9 cellular contexts compared by ENCODE assay signal in genomic region chr7:99563650-99564049, GRCh38. TPM values are rescaled to one million over a fixed set of nuclear protein-coding genes. Genes with fewer than 3 reads are reported as not detected.
DNase-seq lines count a peak whose midpoint lies in the region; ATAC-seq, FAIRE-seq and TF ChIP-seq lines count a peak whose summit lies in the region.
"Had no signal": no experiment of that assay in that cellular context is flagged by ENCODE, and none has a peak within 500 bp of the region (broad histone marks: within the 10 kb centered on the region; RNA-seq: fewer than 3 reads in every experiment).

No MANE protein-coding gene starts in this region.

- H3K27me3 ChIP-seq in adrenal gland: no peaks in the 10 kb centered on the region
- no peaks in the 10 kb centered on the region for H3K27me3 ChIP-seq in kidney epithelial cell (ENCODE audit: control insufficient read depth, insufficient read depth, low read length)
- H3K27me3 ChIP-seq: BLaER1 treated with 17β-estradiol and CSF1 and Interleukin-3, amounts not matched to agents 10 nM and 100 nM had no signal

- intact Hi-C loops in adrenal gland (cut with DNase I): no loop called here

- DNase-seq in stimulated activated naive CD8-positive, alpha-beta T cell treated with anti-CD3 and anti-CD28 coated beads, Interleukin-15, Interleukin-2, amounts not matched to agents 100 U/mL and 50 U/mL, for 24 hours: no peak
- DNase-seq in adrenal gland (peak; percentile 38 to 84 (median 80)), kidney epithelial cell (ENCODE audit: low read depth) (peak; percentile 9), iPS-NIHi11 (ENCODE audit: low spot score) (no peak), frontal cortex (ENCODE audit: low spot score in 2 of 2) (no peak)

- peak overlapping the region; percentile 79 for H3K27ac Mint-ChIP-seq in stimulated activated naive CD8-positive, alpha-beta T cell treated with anti-CD3 and anti-CD28 coated beads, Interleukin-15, Interleukin-2, amounts not matched to agents 100 ng/mL and 50 ng/mL, for 24 hours

- no peak for TF ChIP-seq POLR2A in adrenal gland (IDR thresholded peaks at IDR 0.05)

- no peaks in the 10 kb centered on the region for H3K9me3 Mint-ChIP-seq in stimulated activated naive CD8-positive, alpha-beta T cell treated with anti-CD3 and anti-CD28 coated beads, Interleukin-15, Interleukin-2, amounts not matched to agents 100 ng/mL and 50 ng/mL, for 24 hours

- WGBS in adrenal gland, 4 donors: 51 to 72% (median 61%) methylated on average over 10 of the region's 10 CpGs

- H3K4me3 Mint-ChIP-seq in stimulated activated naive CD8-positive, alpha-beta T cell treated with anti-CD3 and anti-CD28 coated beads, Interleukin-15, Interleukin-2, amounts not matched to agents 100 ng/mL and 50 ng/mL, for 24 hours: no peak overlapping the region

- FAIRE-seq in frontal cortex (lab: Jason Lieb, UNC): no peak

- TF ChIP-seq CTCF in adrenal gland (IDR thresholded peaks at IDR 0.05) (no peak), kidney epithelial cell (IDR thresholded peaks at IDR 0.05; ENCODE audit: insufficient read depth, low read length, poor library complexity, severe bottlenecking) (no peak)

- H3K36me3 Mint-ChIP-seq in stimulated activated naive CD8-positive, alpha-beta T cell treated with anti-CD3 and anti-CD28 coated beads, Interleukin-15, Interleukin-2, amounts not matched to agents 100 ng/mL and 50 ng/mL, for 24 hours (ENCODE audit: low read depth): peaks cover 58% of the 10 kb centered on the region

- H3K36me3 ChIP-seq in adrenal gland (replicated peaks in 1 of 2): peaks cover 0 to 69% of the 10 kb centered on the region in 2 donors
- peaks cover 3% of the 10 kb centered on the region for H3K36me3 ChIP-seq in kidney epithelial cell (ENCODE audit: control insufficient read depth, insufficient read depth, low read length)

- H3K4me3 ChIP-seq in adrenal gland (no peak overlapping the region), kidney epithelial cell (ENCODE audit: low read depth, low read length) (no peak overlapping the region)
- H3K4me3 ChIP-seq: BLaER1 treated with 17β-estradiol and CSF1 and Interleukin-3, amounts not matched to agents 10 nM and 100 nM had no signal

- peaks cover 24 to 40% of the 10 kb centered on the region in 2 donors for H3K4me1 ChIP-seq in adrenal gland (replicated peaks in 1 of 2)

- H3K9me3 ChIP-seq in adrenal gland (replicated peaks in 1 of 3): no peaks in the 10 kb centered on the region
- H3K9me3 ChIP-seq: BLaER1 treated with 17β-estradiol and CSF1 and Interleukin-3, amounts not matched to agents 10 nM and 100 nM had no signal

- H3K27ac ChIP-seq in adrenal gland: peak overlapping the region; percentile 18 to 82 (median 46)

- H3K27me3 Mint-ChIP-seq in stimulated activated naive CD8-positive, alpha-beta T cell treated with anti-CD3 and anti-CD28 coated beads, Interleukin-15, Interleukin-2, amounts not matched to agents 100 ng/mL and 50 ng/mL, for 24 hours: no peaks in the 10 kb centered on the region

- peaks cover 49% of the 10 kb centered on the region for H3K4me1 Mint-ChIP-seq in stimulated activated naive CD8-positive, alpha-beta T cell treated with anti-CD3 and anti-CD28 coated beads, Interleukin-15, Interleukin-2, amounts not matched to agents 100 ng/mL and 50 ng/mL, for 24 hours (ENCODE audit: low read depth)

- ATAC-seq in stimulated activated naive CD8-positive, alpha-beta T cell treated with anti-CD3 and anti-CD28 coated beads, Interleukin-15, Interleukin-2, amounts not matched to agents 100 U/mL and 50 U/mL, for 24 hours: no peak
- ATAC-seq in GM18861 (IDR thresholded peaks at IDR 0.05; ENCODE audit: unreplicated experiment) (no peak), HG03457 (IDR thresholded peaks at IDR 0.05; ENCODE audit: unreplicated experiment) (no peak)

RNA-seq across cellular contexts. Expression of gene ZNF655, which starts 5.2 kb away (rescaled TPM):
- total RNA-seq in adrenal gland (100 to 1,000 TPM in 2 of 8 donors, 10 to 100 TPM in 6; 44.9 to 132 (median 68.9) TPM), kidney epithelial cell (48.0 and 54.4 TPM in 2 replicates), frontal cortex (59.9 TPM)
- polyA plus RNA-seq in adrenal gland: 10 to 100 TPM; 37.6 to 56.9 (median 49.3) TPM

RNA-seq across cellular contexts. Expression of gene FAM200A, which starts 11.7 kb away (rescaled TPM):
- total RNA-seq in adrenal gland (1 to 10 TPM; 4.0 to 8.9 (median 6.4) TPM), kidney epithelial cell (7.6 and 8.2 TPM in 2 replicates), frontal cortex (19.6 TPM)
- 10 to 100 TPM in 1 of 3 donors, 1 to 10 TPM in 2; 5.6 to 10.7 (median 9.3) TPM for polyA plus RNA-seq in adrenal gland

RNA-seq across cellular contexts. Expression of gene TMEM225B, which starts 34.4 kb away (rescaled TPM):
- total RNA-seq in adrenal gland (1 to 10 TPM in 7 of 8 donors, under 1 TPM in 1; 0.52 to 4.9 (median 1.8) TPM), kidney epithelial cell (0.27 TPM in 1 of 2 replicates, not detected in the other), frontal cortex (not detected)
- 1 to 10 TPM; 1.4 to 2.7 (median 2.1) TPM for polyA plus RNA-seq in adrenal gland

RNA-seq across cellular contexts. Expression of gene ZSCAN25, which starts 53.1 kb away (rescaled TPM):
- 10 to 100 TPM; 11.0 to 18.4 (median 13.9) TPM for total RNA-seq in adrenal gland
- 1 to 10 TPM; 5.4 to 7.9 (median 6.0) TPM for polyA plus RNA-seq in adrenal gland
- 12.9 and 13.1 TPM in 2 replicates for total RNA-seq in kidney epithelial cell
- 12.2 TPM for total RNA-seq in frontal cortex

RNA-seq across cellular contexts. Expression of gene ZKSCAN5, which starts 59.2 kb away (rescaled TPM):
- total RNA-seq in adrenal gland: 1 to 10 TPM; 7.3 to 9.9 (median 8.7) TPM
- polyA plus RNA-seq in adrenal gland: 10 to 100 TPM in 1 of 3 donors, 1 to 10 TPM in 2; 4.5 to 12.1 (median 6.1) TPM
- total RNA-seq in kidney epithelial cell: 10.0 and 11.5 TPM in 2 replicates
- 20.4 TPM for total RNA-seq in frontal cortex

Comparison
In these comparisons a context has a peak if more than half of its experiments do, and no peak if none do; other contexts are left out.
1. DNase-seq: peak in adrenal gland (7 of 7) and kidney epithelial cell (single experiment); none in stimulated activated naive CD8-positive, alpha-beta T cell treated with anti-CD3 and anti-CD28 coated beads, Interleukin-15, Interleukin-2, amounts not matched to agents 100 U/mL and 50 U/mL, for 24 hours (single experiment), iPS-NIHi11 (single experiment) and frontal cortex (0 of 2).